Comparison of ENCODE assay signal across 8 cellular contexts in genomic region chr20:62238569-62239277, GRCh38.
A peak's percentile ranks its signal among the peaks of the same experiment; 100 is the strongest.
DNase-seq lines count a peak whose midpoint lies in the region; ATAC-seq and TF ChIP-seq lines count a peak whose summit lies in the region.

No MANE protein-coding gene starts in this region.

- no peak for TF ChIP-seq POLR2A in erythroblast (IDR thresholded peaks at IDR 0.05; ENCODE audit: low read length)

- peak; percentile 8 for ATAC-seq in HG02840 (IDR thresholded peaks at IDR 0.05; ENCODE audit: low FRiP score, unreplicated experiment)

- TF ChIP-seq CTCF in neutrophil (IDR thresholded peaks at IDR 0.05), result no peak

- H3K27ac ChIP-seq in neutrophil, result peak overlapping the region; percentile 99

- H3K27me3 ChIP-seq in neutrophil, result peaks cover 6% of the 10 kb centered on the region

- DNase-seq in NCI-H82 (lab: John Stamatoyannopoulos, UW) (peak; percentile 24), NCI-H82 treated with DMSO at 0.1 percent for 48 hours (lab: John Stamatoyannopoulos, UW; ENCODE audit: unreplicated experiment) (no peak), RKO (ENCODE audit: low spot score) (peak; percentile 40), erythroblast (lab: John Stamatoyannopoulos, UW) (peak; percentile 32 to 51), epidermal melanocyte (ENCODE audit: insufficient read length, low spot score) (no peak), NCI-H1105 (lab: John Stamatoyannopoulos, UW) (no peak)

- peak overlapping the region; percentile 73 to 90 for H3K4me3 ChIP-seq in neutrophil (ENCODE audit: low read depth in 1 of 2, low read length in 1 of 2)

- H3K4me1 ChIP-seq in neutrophil (ENCODE audit: control insufficient read depth in 1 of 2, insufficient read depth in 1 of 2, low read depth in 1 of 2, low read length in 1 of 2), result peaks cover 55 to 56% of the 10 kb centered on the region in 2 experiments

- no peaks in the 10 kb centered on the region for H3K9me3 ChIP-seq in neutrophil

- peaks cover 15% of the 10 kb centered on the region for H3K36me3 ChIP-seq in neutrophil

Comparison
In these comparisons a context has a peak if more than half of its experiments do, and no peak if none do; other contexts are left out.
1. DNase-seq: peak in NCI-H82 (single experiment), RKO (single experiment) and erythroblast (2 of 2); none in NCI-H82 treated with DMSO at 0.1 percent for 48 hours (single experiment), epidermal melanocyte (single experiment) and NCI-H1105 (single experiment).